ENCODE assay signal across 20 cellular contexts in genomic region chrX:20414781-20415445, GRCh38.
A peak's percentile ranks its signal among the peaks of the same experiment; 100 is the strongest.
DNase-seq lines count a peak whose midpoint lies in the region; ATAC-seq, FAIRE-seq and TF ChIP-seq lines count a peak whose summit lies in the region.
"Had no signal": no experiment of that assay in that cellular context is flagged by ENCODE, and none has a peak within 500 bp of the region (broad histone marks: within the 10 kb centered on the region; RNA-seq: fewer than 3 reads in every experiment).

No MANE protein-coding gene starts in this region.

- H3K27me3 Mint-ChIP-seq in MCF 10A (ENCODE audit: insufficient read depth, unreplicated experiment) = peaks cover 48% of the 10 kb centered on the region

- intact Hi-C loops in MCF 10A (cut with micrococcal nuclease) (no loop called here), mammary epithelial cell (cut with micrococcal nuclease) (no loop called here)

- H3K4me2 ChIP-seq in mammary epithelial cell (ENCODE audit: insufficient read depth, low read depth, low read length) = no peak overlapping the region

- H3K9ac ChIP-seq in mammary epithelial cell (ENCODE audit: insufficient read depth, low read length) = no peak overlapping the region

- H3K4me3 Mint-ChIP-seq in MCF 10A (ENCODE audit: unreplicated experiment) = no peak overlapping the region

- in situ Hi-C loops in mammary epithelial cell (cut with MboI; ENCODE audit: low sequenced_read_pairs in 2 of 2) = no loop called here

- POLR2A ChIA-PET in MCF 10A (lab: Yijun Ruan, JAX) = no interaction called here

- H2AFZ ChIP-seq in mammary epithelial cell (ENCODE audit: low read depth, low read length) = no peak overlapping the region

- no peak overlapping the region for H3K27ac Mint-ChIP-seq in MCF 10A (ENCODE audit: low read depth, unreplicated experiment)

- no peaks in the 10 kb centered on the region for H3K27me3 ChIP-seq in mammary epithelial cell (ENCODE audit: insufficient read depth, low read length)
- H3K27me3 ChIP-seq: esophagus muscularis mucosa had no signal

- H3K4me3 ChIP-seq in mammary epithelial cell (replicated peaks in 1 of 3; ENCODE audit: insufficient read depth in 1 of 3, low read depth in 2 of 3, low read length in 3 of 3) (no peak overlapping the region), fibroblast of villous mesenchyme (ENCODE audit: low read depth, low read length) (no peak overlapping the region)
- H3K4me3 ChIP-seq: esophagus muscularis mucosa had no signal

- H4K20me1 ChIP-seq in mammary epithelial cell (ENCODE audit: insufficient read depth, low read length) = no peaks in the 10 kb centered on the region

- 81% methylated on average over 9 of the region's 9 CpGs for WGBS in mammary epithelial cell (ENCODE audit: low coverage, missing lambda C conversion rate)

- H3K9me3 Mint-ChIP-seq in MCF 10A (ENCODE audit: unreplicated experiment) = no peaks in the 10 kb centered on the region

- H3K4me1 ChIP-seq in mammary epithelial cell (ENCODE audit: insufficient read depth, low read length) = no peaks in the 10 kb centered on the region
- H3K4me1 ChIP-seq: esophagus muscularis mucosa had no signal

- H3K36me3 Mint-ChIP-seq in MCF 10A (ENCODE audit: insufficient read depth, unreplicated experiment) = no peaks in the 10 kb centered on the region

- no peak for FAIRE-seq in RCC 7860 (lab: Jason Lieb, UNC)
- FAIRE-seq: bronchial epithelial cell, D721Med, TTC549 had no signal

- H3K27ac ChIP-seq in mammary epithelial cell (ENCODE audit: insufficient read depth, low read depth, low read length) = no peak overlapping the region
- H3K27ac ChIP-seq: esophagus muscularis mucosa had no signal

- H3K9me3 ChIP-seq in mammary epithelial cell (replicated peaks; ENCODE audit: insufficient read depth, low read length) = no peaks in the 10 kb centered on the region
- H3K9me3 ChIP-seq: esophagus muscularis mucosa had no signal

- TF ChIP-seq CTCF in MCF 10A (IDR thresholded peaks at IDR 0.05; ENCODE audit: unreplicated experiment) (no peak), mammary epithelial cell (conservative IDR thresholded peaks at IDR 0.05 in 1 of 2, IDR thresholded peaks at IDR 0.05 in 1 of 2; ENCODE audit: extremely low read depth in 1 of 2, insufficient read depth in 1 of 2, low read depth in 1 of 2, low read length in 2 of 2) (no peak), fibroblast of villous mesenchyme (IDR thresholded peaks at IDR 0.05; ENCODE audit: insufficient read depth, low read depth, low read length) (no peak)

- BruUV-seq in MCF 10A (replicated peaks; lab: Mats Ljungman, UMichigan) (no TSS peak), mammary epithelial cell (replicated peaks; lab: Mats Ljungman, UMichigan) (no TSS peak)

- no peaks in the 10 kb centered on the region for H3K36me3 ChIP-seq in mammary epithelial cell (ENCODE audit: insufficient read depth, low read length)
- H3K36me3 ChIP-seq: esophagus muscularis mucosa had no signal

- no peaks in the 10 kb centered on the region for H3K4me1 Mint-ChIP-seq in MCF 10A (ENCODE audit: insufficient read depth, unreplicated experiment)

- CTCF ChIA-PET in MCF 10A (lab: Yijun Ruan, JAX) = interaction anchor here (0.7 to 1.1 kb wide), 3 partner anchors 53 to 162 kb away, joined by 3 read pairs; no protein-coding TSS in a partner anchor
- CTCF ChIA-PET in mammary epithelial cell (lab: Charles Lee; ENCODE audit: low non-redundant PET) = no interaction called here

- no peaks in the 10 kb centered on the region for H3K79me2 ChIP-seq in mammary epithelial cell (ENCODE audit: insufficient read depth, low read length)

- ATAC-seq in GM21423 (IDR thresholded peaks at IDR 0.05; ENCODE audit: unreplicated experiment) = no peak
- ATAC-seq in GM18868 (IDR thresholded peaks at IDR 0.05; ENCODE audit: unreplicated experiment) = no peak
- ATAC-seq: HCT116, PC-3, SK-N-SH treated with all-trans-retinoic acid at 6 μM for 48 hours had no signal

- DNase-seq in MCF 10A (ENCODE audit: unreplicated experiment) = peak; percentile 6
- no peak for DNase-seq in mammary epithelial cell
- peak; percentile 24 for DNase-seq in RCC 7860 (ENCODE audit: low spot score)
- DNase-seq in fibroblast of villous mesenchyme (ENCODE audit: low read depth) = peak; percentile 32
- no peak for DNase-seq in DMS 273 (lab: John Stamatoyannopoulos, UW; ENCODE audit: unreplicated experiment)
- DNase-seq: activated naive CD4-positive, alpha-beta T cell treated with anti-CD3 and anti-CD28 coated beads, Interleukin-2, amount 50 U/mL, for 16 hours; MM.1S; NCI-H2029; NCI-H69; PC-3; retina; substantia nigra had no signal

- dilution Hi-C loops in mammary epithelial cell (cut with HindIII; ENCODE audit: low sequenced_read_pairs) = no loop called here

Comparison
In these comparisons a context has a peak if more than half of its experiments do, and no peak if none do; other contexts are left out.
1. DNase-seq: peak in MCF 10A (single experiment), RCC 7860 (single experiment) and fibroblast of villous mesenchyme (single experiment); none in mammary epithelial cell (single experiment) and DMS 273 (single experiment).